15 cellular contexts compared by ENCODE assay signal in genomic region chr2:122627388-122627787, GRCh38.
"Had no signal": no experiment of that assay in that cellular context is flagged by ENCODE, and none has a peak within 500 bp of the region (broad histone marks: within the 10 kb centered on the region; RNA-seq: fewer than 3 reads in every experiment).

No MANE protein-coding gene starts in this region.

- H3K27ac Mint-ChIP-seq: activated CD8-positive, alpha-beta T cell treated with anti-CD3 and anti-CD28 coated beads, Interleukin-2, amount 10 ng/mL, durations not matched to agents 7 days and 5 days; dendritic cell treated with granulocyte-macrophage colony-stimulating factor and Interleukin-4, amounts not matched to agents 40 ng/mL and 50 ng/mL, for 4 days; effector memory CD8-positive, alpha-beta T cell had no signal

- H3K27me3 ChIP-seq: left lung, right lobe of liver, transverse colon had no signal

- H3K36me3 ChIP-seq: left lung, right lobe of liver, transverse colon had no signal

- H3K4me3 ChIP-seq: left lung, right lobe of liver, transverse colon had no signal

- H3K4me3 Mint-ChIP-seq: activated CD8-positive, alpha-beta T cell treated with anti-CD3 and anti-CD28 coated beads, Interleukin-2, amount 10 ng/mL, durations not matched to agents 7 days and 5 days; dendritic cell treated with granulocyte-macrophage colony-stimulating factor and Interleukin-4, amounts not matched to agents 40 ng/mL and 50 ng/mL, for 4 days; effector memory CD8-positive, alpha-beta T cell had no signal

- H3K9me3 ChIP-seq: right lobe of liver, transverse colon had no signal

- ATAC-seq: activated CD8-positive, alpha-beta T cell treated with anti-CD3 and anti-CD28 coated beads, Interleukin-2, amount 10 ng/mL, durations not matched to agents 7 days and 5 days; effector memory CD8-positive, alpha-beta T cell; left lung; right lobe of liver had no signal

- H3K4me1 ChIP-seq: left lung, right lobe of liver, transverse colon had no signal

- H3K27ac ChIP-seq: left lung, right lobe of liver, transverse colon had no signal

- H3K27me3 Mint-ChIP-seq: dendritic cell treated with granulocyte-macrophage colony-stimulating factor and Interleukin-4, amounts not matched to agents 40 ng/mL and 50 ng/mL, for 4 days; effector memory CD8-positive, alpha-beta T cell had no signal

- DNase-seq: activated CD4-positive, alpha-beta T cell treated with anti-CD3 and anti-CD28 coated beads for 4 hours; activated CD8-positive, alpha-beta memory T cell treated with anti-CD3 and anti-CD28 coated beads, Interleukin-2, amount 50 U/mL, for 48 hours; activated CD8-positive, alpha-beta T cell treated with anti-CD3 and anti-CD28 coated beads, Interleukin-2, amount 10 ng/mL, durations not matched to agents 7 days and 5 days; central memory CD4-positive, alpha-beta T cell; effector memory CD8-positive, alpha-beta T cell; head of caudate nucleus; islet precursor cell; left lung; right lobe of liver; stimulated activated CD4-positive, alpha-beta T cell treated with anti-CD3 and anti-CD28 coated beads, Interleukin-2, amount 100 ng/mL, for 24 hours; stimulated activated naive CD4-positive, alpha-beta T cell; substantia nigra; T-helper 1 cell; transverse colon had no signal
